9 cellular contexts compared by ENCODE assay signal in genomic region chr20:50296450-50297375, GRCh38.
DNase-seq lines count a peak whose midpoint lies in the region; ATAC-seq, FAIRE-seq and TF ChIP-seq lines count a peak whose summit lies in the region.
"Had no signal": no experiment of that assay in that cellular context is flagged by ENCODE, and none has a peak within 500 bp of the region (broad histone marks: within the 10 kb centered on the region; RNA-seq: fewer than 3 reads in every experiment).

No MANE protein-coding gene starts in this region.

- TF ChIP-seq CTCF in lower lobe of right lung (IDR thresholded peaks at IDR 0.05) (no peak), upper lobe of right lung (IDR thresholded peaks at IDR 0.05) (no peak)

- H3K27ac Mint-ChIP-seq in activated CD4-positive, alpha-beta T cell treated with anti-CD3 and anti-CD28 coated beads for 36 hours, result peak overlapping the region; percentile 15
- H3K27ac Mint-ChIP-seq in activated naive CD8-positive, alpha-beta T cell treated with anti-CD3 and anti-CD28 coated beads for 36 hours, result no peak overlapping the region
- H3K27ac Mint-ChIP-seq: stimulated activated naive CD8-positive, alpha-beta T cell treated with anti-CD3 and anti-CD28 coated beads, Interleukin-15, Interleukin-2, amounts not matched to agents 100 ng/mL and 50 ng/mL, for 24 hours had no signal

- POLR2A ChIA-PET in activated CD4-positive, alpha-beta T cell treated with anti-CD3 and anti-CD28 coated beads for 36 hours (lab: Charles Lee), result interaction anchor here (0.7 kb wide), 1 partner anchor 72 kb away, joined by 3 read pairs; no protein-coding TSS in a partner anchor

- intact Hi-C loops in activated CD4-positive, alpha-beta T cell treated with anti-CD3 and anti-CD28 coated beads for 36 hours (cut with DNase I, micrococcal nuclease), result no loop called here
- intact Hi-C loops in lower lobe of right lung (cut with DNase I) (no loop called here), upper lobe of right lung (cut with DNase I) (no loop called here)

- no peaks in the 10 kb centered on the region for H3K9me3 ChIP-seq in lower lobe of right lung
- H3K9me3 ChIP-seq in upper lobe of right lung, result no peaks in the 10 kb centered on the region

- CTCF ChIA-PET in activated CD4-positive, alpha-beta T cell treated with anti-CD3 and anti-CD28 coated beads for 36 hours (lab: Charles Lee), result interaction anchor here (0.6 kb wide), 1 partner anchor 137 kb away, joined by 3 read pairs; no protein-coding TSS in a partner anchor

- TF ChIP-seq POLR2A in H54 (IDR thresholded peaks at IDR 0.05; ENCODE audit: low read depth, low read length), result no peak

- ATAC-seq in activated CD4-positive, alpha-beta T cell treated with anti-CD3 and anti-CD28 coated beads for 36 hours, result no peak
- ATAC-seq in lower lobe of right lung (peak in 1 of 2 donors; percentile 34), upper lobe of right lung (peak; percentile 5), GM21529 (IDR thresholded peaks at IDR 0.05; ENCODE audit: unreplicated experiment) (no peak)

- H3K27me3 ChIP-seq in lower lobe of right lung (ENCODE audit: low read depth) (no peaks in the 10 kb centered on the region), upper lobe of right lung (no peaks in the 10 kb centered on the region)

- peaks cover 13% of the 10 kb centered on the region for H3K4me1 Mint-ChIP-seq in activated CD4-positive, alpha-beta T cell treated with anti-CD3 and anti-CD28 coated beads for 36 hours
- peaks cover 6% of the 10 kb centered on the region for H3K4me1 Mint-ChIP-seq in activated naive CD8-positive, alpha-beta T cell treated with anti-CD3 and anti-CD28 coated beads for 36 hours

- H3K36me3 ChIP-seq in lower lobe of right lung (no peaks in the 10 kb centered on the region), upper lobe of right lung (no peaks in the 10 kb centered on the region)

- H3K4me1 ChIP-seq in lower lobe of right lung (peaks cover 26% of the 10 kb centered on the region), upper lobe of right lung (peaks cover 28% of the 10 kb centered on the region)

- H3K9me3 Mint-ChIP-seq in activated CD4-positive, alpha-beta T cell treated with anti-CD3 and anti-CD28 coated beads for 36 hours (ENCODE audit: low read depth), result no peaks in the 10 kb centered on the region
- H3K9me3 Mint-ChIP-seq in activated naive CD8-positive, alpha-beta T cell treated with anti-CD3 and anti-CD28 coated beads for 36 hours, result no peaks in the 10 kb centered on the region
- H3K9me3 Mint-ChIP-seq: stimulated activated naive CD8-positive, alpha-beta T cell treated with anti-CD3 and anti-CD28 coated beads, Interleukin-15, Interleukin-2, amounts not matched to agents 100 ng/mL and 50 ng/mL, for 24 hours had no signal

- DNase-seq in activated CD4-positive, alpha-beta T cell treated with anti-CD3 and anti-CD28 coated beads for 36 hours, result no peak
- DNase-seq in activated CD4-positive, alpha-beta T cell treated with anti-CD3 and anti-CD28 coated beads for 4 hours, result no peak
- DNase-seq in caudate nucleus (lab: John Stamatoyannopoulos, UW) (no peak), lower lobe of right lung (no peak), upper lobe of right lung (no peak), H54 (ENCODE audit: insufficient read length, low spot score) (no peak)
- DNase-seq in activated naive CD8-positive, alpha-beta T cell treated with anti-CD3 and anti-CD28 coated beads for 36 hours, result no peak

- no peak for FAIRE-seq in H54 (lab: Jason Lieb, UNC)

- no peak overlapping the region for H3K4me3 Mint-ChIP-seq in activated CD4-positive, alpha-beta T cell treated with anti-CD3 and anti-CD28 coated beads for 36 hours
- H3K4me3 Mint-ChIP-seq in activated naive CD8-positive, alpha-beta T cell treated with anti-CD3 and anti-CD28 coated beads for 36 hours, result no peak overlapping the region
- H3K4me3 Mint-ChIP-seq: stimulated activated naive CD8-positive, alpha-beta T cell treated with anti-CD3 and anti-CD28 coated beads, Interleukin-15, Interleukin-2, amounts not matched to agents 100 ng/mL and 50 ng/mL, for 24 hours had no signal

- H3K36me3 Mint-ChIP-seq in activated CD4-positive, alpha-beta T cell treated with anti-CD3 and anti-CD28 coated beads for 36 hours (ENCODE audit: low read depth), result no peaks in the 10 kb centered on the region
- no peaks in the 10 kb centered on the region for H3K36me3 Mint-ChIP-seq in activated naive CD8-positive, alpha-beta T cell treated with anti-CD3 and anti-CD28 coated beads for 36 hours

- H3K4me3 ChIP-seq in lower lobe of right lung (no peak overlapping the region), upper lobe of right lung (no peak overlapping the region)

- H3K27ac ChIP-seq in caudate nucleus (ENCODE audit: low read depth, low read length) (peak overlapping the region; percentile 6), lower lobe of right lung (peak overlapping the region; percentile 56), upper lobe of right lung (peak overlapping the region; percentile 68)

- H3K27me3 Mint-ChIP-seq in activated CD4-positive, alpha-beta T cell treated with anti-CD3 and anti-CD28 coated beads for 36 hours, result peaks cover 2% of the 10 kb centered on the region
- no peaks in the 10 kb centered on the region for H3K27me3 Mint-ChIP-seq in activated naive CD8-positive, alpha-beta T cell treated with anti-CD3 and anti-CD28 coated beads for 36 hours

Comparison
In these comparisons a context has a peak if more than half of its experiments do, and no peak if none do; other contexts are left out.
1. H3K27ac ChIP-seq: peak in every context shown above with its lines; median percentile 68 in upper lobe of right lung; 56 in lower lobe of right lung; 6 in caudate nucleus.